In the genomic region with DNA sequence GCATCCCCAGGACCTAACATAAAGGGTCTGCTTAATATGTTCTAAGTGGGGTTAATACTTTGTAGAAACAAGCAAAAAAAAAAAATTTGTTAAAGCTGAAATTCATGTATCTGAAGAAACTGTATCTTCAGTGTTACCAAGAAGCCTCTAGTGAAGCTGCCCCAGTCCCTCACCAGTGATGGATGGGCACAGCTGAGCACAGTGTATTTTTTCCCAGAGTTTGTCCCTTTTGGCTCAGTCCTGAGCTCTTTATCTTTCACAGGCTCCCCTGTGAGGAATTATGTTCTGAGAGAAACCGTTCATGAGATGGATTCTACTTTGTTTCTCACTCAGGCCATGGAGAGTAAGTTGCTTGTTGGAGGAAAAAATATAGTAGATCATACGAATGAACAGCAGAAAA, we compare ENCODE assay signal across 17 cellular contexts.
"Had no signal": no experiment of that assay in that cellular context is flagged by ENCODE, and none has a peak within 500 bp of the region (broad histone marks: within the 10 kb centered on the region; RNA-seq: fewer than 3 reads in every experiment).

No MANE protein-coding gene starts in this region.

- H3K27me3 Mint-ChIP-seq: activated CD4-positive, alpha-beta T cell treated with anti-CD3 and anti-CD28 coated beads, Interleukin-2, amount 10 ng/mL, durations not matched to agents 7 days and 5 days; naive thymus-derived CD8-positive, alpha-beta T cell; T-helper 17 cell had no signal

- H3K9me3 Mint-ChIP-seq: activated CD4-positive, alpha-beta T cell treated with anti-CD3 and anti-CD28 coated beads, Interleukin-2, amount 10 ng/mL, durations not matched to agents 7 days and 5 days; naive thymus-derived CD8-positive, alpha-beta T cell; WTC11 had no signal

- H3K27me3 ChIP-seq: colonic mucosa, stomach, testis, upper lobe of right lung had no signal

- H3K27ac ChIP-seq: colonic mucosa, left ventricle myocardium inferior, stomach, testis, upper lobe of right lung had no signal

- H3K27ac Mint-ChIP-seq: activated CD4-positive, alpha-beta T cell treated with anti-CD3 and anti-CD28 coated beads, Interleukin-2, amount 10 ng/mL, durations not matched to agents 7 days and 5 days; WTC11 had no signal

- H3K9me3 ChIP-seq: colonic mucosa, left ventricle myocardium inferior, mucosa of descending colon, stomach, testis, upper lobe of right lung had no signal

- H3K4me1 ChIP-seq: colonic mucosa, left ventricle myocardium inferior, stomach, testis, upper lobe of right lung had no signal

- H3K4me1 Mint-ChIP-seq: WTC11 had no signal

- ATAC-seq: mucosa of descending colon; naive thymus-derived CD8-positive, alpha-beta T cell; T-helper 17 cell; upper lobe of right lung; WTC11 had no signal

- H3K4me3 ChIP-seq: colonic mucosa, left ventricle myocardium inferior, mucosa of descending colon, stomach, testis, upper lobe of right lung had no signal

- DNase-seq: activated CD4-positive, alpha-beta T cell treated with anti-CD3 and anti-CD28 coated beads, Interleukin-2, amount 10 ng/mL, durations not matched to agents 7 days and 5 days; activated gamma-delta T cell; activated T-cell treated with anti-CD3 and anti-CD28 coated beads, Interleukin-2, amount 50 U/mL, for 1 hour; colonic mucosa; hypothalamus; kidney; left ventricle myocardium inferior; mucosa of descending colon; naive thymus-derived CD8-positive, alpha-beta T cell; posterior cingulate gyrus; stimulated activated CD4-positive, alpha-beta T cell treated with anti-CD3 and anti-CD28 coated beads, Interleukin-15, amount 100 ng/mL, for 24 hours; stimulated activated CD4-positive, alpha-beta T cell treated with anti-CD3 and anti-CD28 coated beads, Interleukin-4, amount 100 ng/mL, for 24 hours; stomach; T-helper 17 cell; testis; upper lobe of right lung had no signal

- H3K4me3 Mint-ChIP-seq: activated CD4-positive, alpha-beta T cell treated with anti-CD3 and anti-CD28 coated beads, Interleukin-2, amount 10 ng/mL, durations not matched to agents 7 days and 5 days; naive thymus-derived CD8-positive, alpha-beta T cell; T-helper 17 cell; WTC11 had no signal
